ENCODE assay signal across 29 cellular contexts in the genomic region with DNA sequence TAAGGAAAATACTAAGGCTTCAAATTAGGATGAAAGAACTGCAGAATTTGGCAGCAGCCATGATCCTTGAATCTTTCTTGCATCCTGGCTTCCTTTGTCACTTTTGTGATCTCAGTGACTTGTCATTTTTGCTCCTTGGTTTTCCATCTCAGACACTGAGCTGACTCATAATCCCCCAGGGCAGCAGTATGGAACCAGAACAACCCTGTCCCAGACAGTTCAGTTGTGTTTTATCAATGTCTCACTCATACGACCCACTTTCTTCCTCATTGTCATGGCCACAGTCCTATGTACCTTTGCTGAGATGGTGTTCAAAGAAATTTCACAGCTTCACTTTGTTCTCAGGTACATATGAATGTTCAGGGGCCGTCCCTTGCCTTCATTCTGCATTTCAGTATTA.
DNase-seq lines count a peak whose midpoint lies in the region; ATAC-seq, FAIRE-seq and TF ChIP-seq lines count a peak whose summit lies in the region.
"Had no signal": no experiment of that assay in that cellular context is flagged by ENCODE, and none has a peak within 500 bp of the region (broad histone marks: within the 10 kb centered on the region; RNA-seq: fewer than 3 reads in every experiment).

No MANE protein-coding gene starts in this region.

- TF ChIP-seq CTCF in A549 (IDR thresholded peaks at IDR 0.05) (no peak), HFFc6 (IDR thresholded peaks at IDR 0.05) (no peak), brain microvascular endothelial cell (IDR thresholded peaks at IDR 0.05; ENCODE audit: low read depth, low read length, missing control alignments) (no peak)

- WGBS in A549 (ENCODE audit: missing lambda C conversion rate) = 52% methylated on average over 2 of the region's 2 CpGs

- no peaks in the 10 kb centered on the region; the same call in 1 of the 2 replicates for H3K9me3 Mint-ChIP-seq in HFFc6
- H3K9me3 Mint-ChIP-seq: activated CD4-positive, alpha-beta memory T cell treated with anti-CD3 and anti-CD28 coated beads for 36 hours had no signal

- in situ Hi-C loops in brain microvascular endothelial cell (cut with HindIII; ENCODE audit: low pct_ligation_motif_present, low sequenced_read_pairs) (no loop called here), HAP-1 (cut with MboI; ENCODE audit: low sequenced_read_pairs) (loop anchor here (25.0 kb wide), 1 partner anchor 92 kb away; no protein-coding TSS in a partner anchor)

- no peaks in the 10 kb centered on the region; the same call in none of the 2 replicates for H3K27me3 Mint-ChIP-seq in HFFc6 (ENCODE audit: insufficient read depth)
- H3K27me3 Mint-ChIP-seq: activated CD4-positive, alpha-beta memory T cell treated with anti-CD3 and anti-CD28 coated beads for 36 hours; activated naive CD8-positive, alpha-beta T cell treated with anti-CD3 and anti-CD28 coated beads, Interleukin-2, amount 50 U/mL, for 24 hours; stimulated activated naive CD8-positive, alpha-beta T cell treated with anti-CD3 and anti-CD28 coated beads, Interleukin-15, amount 100 ng/mL, for 72 hours had no signal

- H3K9me3 ChIP-seq in A549 = no peaks in the 10 kb centered on the region
- H3K9me3 ChIP-seq in HAP-1 = no peaks in the 10 kb centered on the region
- H3K9me3 ChIP-seq: gastroesophageal sphincter, Peyer's patch, thoracic aorta, vagina had no signal

- no peak overlapping the region for H3K4me3 ChIP-seq in A549
- no peak overlapping the region for H3K4me3 ChIP-seq in brain microvascular endothelial cell (ENCODE audit: low read depth, low read length)
- no peak overlapping the region for H3K4me3 ChIP-seq in HAP-1
- H3K4me3 ChIP-seq: gastroesophageal sphincter, hepatocyte, Peyer's patch, thoracic aorta, vagina had no signal

- H3K27ac Mint-ChIP-seq in HFFc6 = no peak overlapping the region
- H3K27ac Mint-ChIP-seq: activated CD4-positive, alpha-beta memory T cell treated with anti-CD3 and anti-CD28 coated beads for 36 hours; activated naive CD8-positive, alpha-beta T cell treated with anti-CD3 and anti-CD28 coated beads, Interleukin-2, amount 50 U/mL, for 24 hours; stimulated activated naive CD8-positive, alpha-beta T cell treated with anti-CD3 and anti-CD28 coated beads, Interleukin-15, amount 100 ng/mL, for 72 hours; T-helper 2 cell treated with Interferon-gamma antibody and Interleukin-4, amounts not matched to agents 5 μg/mL and 100 μg/mL, for 36 hours had no signal

- peak; percentile 41 to 50; a peak in 3 of 6 replicates for ATAC-seq in A549
- ATAC-seq in HG03095 (IDR thresholded peaks at IDR 0.05; ENCODE audit: unreplicated experiment) = no peak
- ATAC-seq: activated naive CD8-positive, alpha-beta T cell treated with anti-CD3 and anti-CD28 coated beads, Interleukin-2, amount 50 U/mL, for 24 hours; gastroesophageal sphincter; stimulated activated naive CD8-positive, alpha-beta T cell treated with anti-CD3 and anti-CD28 coated beads, Interleukin-15, amount 100 ng/mL, for 72 hours had no signal

- POLR2A ChIA-PET in A549 (lab: Yijun Ruan, JAX) = no interaction called here

- H3K36me3 Mint-ChIP-seq in HFFc6 (ENCODE audit: low read depth) = no peaks in the 10 kb centered on the region
- H3K36me3 Mint-ChIP-seq: activated CD4-positive, alpha-beta memory T cell treated with anti-CD3 and anti-CD28 coated beads for 36 hours had no signal

- H3K36me3 ChIP-seq in brain microvascular endothelial cell (replicated peaks) = no peaks in the 10 kb centered on the region
- no peaks in the 10 kb centered on the region for H3K36me3 ChIP-seq in HAP-1 (replicated peaks)
- H3K36me3 ChIP-seq: gastroesophageal sphincter, Peyer's patch, thoracic aorta, vagina had no signal

- TF ChIP-seq POLR2A in A549 (IDR thresholded peaks at IDR 0.05; ENCODE audit: low read length) = no peak

- H3K27me3 ChIP-seq in brain microvascular endothelial cell (replicated peaks) (no peaks in the 10 kb centered on the region), HAP-1 (ENCODE audit: low read depth) (no peaks in the 10 kb centered on the region)
- H3K27me3 ChIP-seq: gastroesophageal sphincter, hepatocyte, Peyer's patch, vagina had no signal

- H3K4me1 ChIP-seq in A549 = peaks cover 7% of the 10 kb centered on the region
- H3K4me1 ChIP-seq in HAP-1 = no peaks in the 10 kb centered on the region
- H3K4me1 ChIP-seq: gastroesophageal sphincter, parathyroid adenoma, Peyer's patch had no signal

- peak in 1 of 2 experiments; percentile 45 for DNase-seq in A549 (ENCODE audit: low read depth in 1 of 2, low spot score in 1 of 2)
- peak; percentile 1 for DNase-seq in HFFc6
- DNase-seq in brain microvascular endothelial cell = peak; percentile 53
- peak; percentile 85 for DNase-seq in kidney tubule cell (ENCODE audit: low spot score)
- no peak for DNase-seq in stimulated activated CD4-positive, alpha-beta T cell treated with anti-CD3 and anti-CD28 coated beads, Interleukin-1b, Interleukin-23, amount 100 ng/mL, for 48 hours
- DNase-seq in NCI-H2029 treated with DMSO at 0.1 percent for 48 hours (lab: John Stamatoyannopoulos, UW) = no peak
- DNase-seq in HAP-1 (ENCODE audit: low spot score in 2 of 2) = no peak
- DNase-seq: activated CD4-positive, alpha-beta memory T cell treated with anti-CD3 and anti-CD28 coated beads for 36 hours; activated CD4-positive, alpha-beta T cell treated with anti-CD3 and anti-CD28 coated beads for 1 hour; activated CD8-positive, alpha-beta memory T cell treated with anti-CD3 and anti-CD28 coated beads, Interleukin-2, amount 50 U/mL, for 4 hours; activated naive CD4-positive, alpha-beta T cell; activated naive CD8-positive, alpha-beta T cell treated with anti-CD3 and anti-CD28 coated beads, Interleukin-2, amount 50 U/mL, for 24 hours; cerebellar nuclear complex; DND-41; NCI-H1417 treated with DMSO at 0.1 percent for 48 hours; NCI-H345; NCI-H748 treated with DMSO at 0.1 percent for 48 hours; Peyer's patch; SIG-M5; small intestine; stimulated activated naive CD8-positive, alpha-beta T cell treated with anti-CD3 and anti-CD28 coated beads, Interleukin-15, amount 100 ng/mL, for 72 hours had no signal

- 0 out of 3 replicates have a peak overlapping the region, but pooled peaks have one; percentile 17 for H3K4me2 ChIP-seq in A549
- H3K4me2 ChIP-seq: hepatocyte, KMS-11 had no signal

- H3K27ac ChIP-seq in A549 (peak overlapping the region in 1 of 2 experiments; percentile 48; a peak in 3 of 6 replicates), brain microvascular endothelial cell (no peak overlapping the region)
- H3K27ac ChIP-seq: gastroesophageal sphincter, hepatocyte, KMS-11, parathyroid adenoma, Peyer's patch, thoracic aorta, vagina had no signal

- H3K4me1 Mint-ChIP-seq in HFFc6 (ENCODE audit: low read depth) = peaks cover 5% of the 10 kb centered on the region; the same call in 1 of the 2 replicates
- H3K4me1 Mint-ChIP-seq: activated naive CD8-positive, alpha-beta T cell treated with anti-CD3 and anti-CD28 coated beads, Interleukin-2, amount 50 U/mL, for 24 hours; stimulated activated naive CD8-positive, alpha-beta T cell treated with anti-CD3 and anti-CD28 coated beads, Interleukin-15, amount 100 ng/mL, for 72 hours had no signal

- CTCF ChIA-PET in A549 (lab: Yijun Ruan, JAX) = interaction anchor here (1.3 kb wide), 1 partner anchor 57 kb away, joined by 3 read pairs; no protein-coding TSS in a partner anchor

- TF ChIP-seq RAD21 in A549 (conservative IDR thresholded peaks at IDR 0.05 in 1 of 2, IDR thresholded peaks at IDR 0.05 in 1 of 2) = no peak

- FAIRE-seq in A549 (lab: Jason Lieb, UNC) = peak; percentile 18

- H3K4me3 Mint-ChIP-seq in HFFc6 = no peak overlapping the region
- H3K4me3 Mint-ChIP-seq: activated CD4-positive, alpha-beta memory T cell treated with anti-CD3 and anti-CD28 coated beads for 36 hours; activated naive CD8-positive, alpha-beta T cell treated with anti-CD3 and anti-CD28 coated beads, Interleukin-2, amount 50 U/mL, for 24 hours; stimulated activated naive CD8-positive, alpha-beta T cell treated with anti-CD3 and anti-CD28 coated beads, Interleukin-15, amount 100 ng/mL, for 72 hours; T-helper 2 cell treated with Interferon-gamma antibody and Interleukin-4, amounts not matched to agents 5 μg/mL and 100 μg/mL, for 36 hours had no signal

- TF ChIP-seq EP300 in A549 (IDR thresholded peaks at IDR 0.05) = no peak

TF ChIP-seq in A549, 52 proteins besides CTCF, POLR2A, EP300 and RAD21:
- TF ChIP-seq NFE2L2 (conservative IDR thresholded peaks at IDR 0.05; ENCODE audit: low read length) (0 out of 2 replicates have a peak, but pooled peaks have one; percentile 14), FOSL2 (IDR thresholded peaks at IDR 0.05) (no peak), FOSL2 (CRISPR knock-in tag; IDR thresholded peaks at IDR 0.05) (peak; percentile 19; the same call in 1 of the 2 replicates), POLR2AphosphoS2 (conservative IDR thresholded peaks at IDR 0.05; ENCODE audit: low read length) (no peak)

Comparison
In these comparisons a context has a peak if more than half of its experiments do, and no peak if none do; other contexts are left out.
1. DNase-seq: peak in HFFc6 (single experiment), brain microvascular endothelial cell (single experiment) and kidney tubule cell (single experiment); none in stimulated activated CD4-positive, alpha-beta T cell treated with anti-CD3 and anti-CD28 coated beads, Interleukin-1b, Interleukin-23, amount 100 ng/mL, for 48 hours (single experiment), NCI-H2029 treated with DMSO at 0.1 percent for 48 hours (single experiment) and HAP-1 (0 of 2).